ENCODE assay signal across 16 cellular contexts in the genomic region with DNA sequence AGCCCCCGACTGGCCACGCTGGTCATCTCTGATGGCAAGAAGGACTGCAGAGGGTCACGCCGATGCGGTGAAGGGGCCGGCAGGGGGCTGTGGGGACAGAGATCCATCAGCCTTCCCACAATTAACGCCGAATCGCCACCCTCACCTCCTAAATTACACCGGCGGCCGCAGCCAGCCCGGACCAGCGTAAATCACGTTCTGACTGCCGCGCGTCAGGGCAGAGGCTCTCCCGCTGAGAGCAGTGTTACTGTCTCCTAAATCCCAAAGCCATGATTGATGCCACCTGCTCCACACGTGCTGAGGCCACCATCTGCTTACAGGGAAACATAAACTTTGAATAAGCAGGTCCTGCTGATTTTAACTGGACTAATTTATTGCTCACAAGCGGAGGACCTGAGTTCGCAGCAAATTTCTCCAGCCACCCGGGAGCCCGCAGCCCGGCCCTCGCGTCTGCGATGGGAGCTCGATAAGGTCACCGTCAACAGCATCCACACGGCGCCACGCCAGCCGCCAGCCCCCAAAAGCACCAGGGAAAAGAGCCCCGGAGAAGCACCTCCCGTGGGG.
DNase-seq lines count a peak whose midpoint lies in the region; ATAC-seq and TF ChIP-seq lines count a peak whose summit lies in the region.
"Had no signal": no experiment of that assay in that cellular context is flagged by ENCODE, and none has a peak within 500 bp of the region (broad histone marks: within the 10 kb centered on the region; RNA-seq: fewer than 3 reads in every experiment).

No MANE protein-coding gene starts in this region.

- no peaks in the 10 kb centered on the region for H3K79me1 ChIP-seq in IMR-90 (ENCODE audit: low read depth in 1 of 2, low read length in 2 of 2)

- no peak overlapping the region for H2BK15ac ChIP-seq in IMR-90 (ENCODE audit: low read depth, low read length)

- no peak overlapping the region for H2BK20ac ChIP-seq in IMR-90 (ENCODE audit: low read depth, low read length)

- in situ Hi-C loops in IMR-90 (cut with MboI; ENCODE audit: low sequenced_read_pairs), result no loop called here

- intact Hi-C loops in IMR-90 (cut with micrococcal nuclease), result no loop called here

- no peaks in the 10 kb centered on the region; the same call in 1 of the 2 replicates for H3K9me3 ChIP-seq in IMR-90 (ENCODE audit: control insufficient read depth, insufficient read depth, low read length)
- H3K9me3 ChIP-seq: Caco-2, ovary had no signal

- H2BK5ac ChIP-seq in IMR-90 (ENCODE audit: low read depth, low read length, poor library complexity, severe bottlenecking), result no peak overlapping the region

- H3K56ac ChIP-seq in IMR-90 (ENCODE audit: extremely low read depth, insufficient read depth, low read length), result no peak overlapping the region

- H3K18ac ChIP-seq in IMR-90 (ENCODE audit: low read depth, low read length), result no peak overlapping the region

- no peak overlapping the region for H3K27ac Mint-ChIP-seq in chondrocyte (ENCODE audit: unreplicated experiment)
- H3K27ac Mint-ChIP-seq in nephron, result peak overlapping the region in 1 of 3 experiments; percentile 24
- H3K27ac Mint-ChIP-seq in activated CD4-positive, alpha-beta T cell treated with anti-CD3 and anti-CD28 coated beads, Interleukin-2, amount 10 ng/mL, durations not matched to agents 7 days and 5 days, result no peak overlapping the region
- H3K27ac Mint-ChIP-seq in osteocyte (ENCODE audit: unreplicated experiment), result no peak overlapping the region
- no peak overlapping the region for H3K27ac Mint-ChIP-seq in stimulated activated effector memory CD8-positive, alpha-beta T cell treated with anti-CD3 and anti-CD28 coated beads, Interleukin-12 subunit alpha, Interleukin-12 subunit beta, amount 100 ng/mL, for 72 hours

- TF ChIP-seq CTCF in IMR-90 (conservative IDR thresholded peaks at IDR 0.05; ENCODE audit: low read depth, low read length), result no peak
- TF ChIP-seq CTCF in chondrocyte (IDR thresholded peaks at IDR 0.05), result no peak
- no peak for TF ChIP-seq CTCF in nephron (IDR thresholded peaks at IDR 0.05; ENCODE audit: unreplicated experiment in 3 of 3)
- no peak for TF ChIP-seq CTCF in osteocyte (IDR thresholded peaks at IDR 0.05)

- no peak overlapping the region for H3K27ac ChIP-seq in IMR-90 (ENCODE audit: insufficient read depth, low read length)
- H3K27ac ChIP-seq: cardiac muscle cell, ovary, RWPE1 had no signal

- H3K4ac ChIP-seq in IMR-90 (ENCODE audit: low read depth, low read length), result no peak overlapping the region

- H2AFZ ChIP-seq in IMR-90 (replicated peaks; ENCODE audit: low read length, poor library complexity), result no peak overlapping the region

- no peaks in the 10 kb centered on the region for H3K9me3 Mint-ChIP-seq in chondrocyte (ENCODE audit: low read depth)
- H3K9me3 Mint-ChIP-seq in nephron, result peaks cover 5% of the 10 kb centered on the region
- no peaks in the 10 kb centered on the region for H3K9me3 Mint-ChIP-seq in activated CD4-positive, alpha-beta T cell treated with anti-CD3 and anti-CD28 coated beads, Interleukin-2, amount 10 ng/mL, durations not matched to agents 7 days and 5 days
- H3K9me3 Mint-ChIP-seq in osteocyte (ENCODE audit: unreplicated experiment), result no peaks in the 10 kb centered on the region
- H3K9me3 Mint-ChIP-seq in stimulated activated effector memory CD8-positive, alpha-beta T cell treated with anti-CD3 and anti-CD28 coated beads, Interleukin-12 subunit alpha, Interleukin-12 subunit beta, amount 100 ng/mL, for 72 hours, result no peaks in the 10 kb centered on the region
- H3K9me3 Mint-ChIP-seq: stimulated activated naive CD8-positive, alpha-beta T cell treated with anti-CD3 and anti-CD28 coated beads, Interleukin-15, amount 100 ng/mL, for 72 hours had no signal

- no peak for TF ChIP-seq RAD21 in IMR-90 (IDR thresholded peaks at IDR 0.05; ENCODE audit: low read length)

- no peak overlapping the region for H2AK5ac ChIP-seq in IMR-90 (ENCODE audit: low read depth, low read length)

- H3K27me3 ChIP-seq in IMR-90 (ENCODE audit: control insufficient read depth, insufficient read depth, low read length), result peaks cover 50% of the 10 kb centered on the region
- H3K27me3 ChIP-seq: ovary had no signal

- no peak overlapping the region for H4K5ac ChIP-seq in IMR-90 (ENCODE audit: low read depth, low read length)

- H3K36me3 ChIP-seq in IMR-90 (ENCODE audit: control insufficient read depth, insufficient read depth, low read length), result no peaks in the 10 kb centered on the region
- H3K36me3 ChIP-seq: cardiac muscle cell, ovary had no signal

- H4K91ac ChIP-seq in IMR-90 (ENCODE audit: insufficient read depth, low read depth, low read length), result no peak overlapping the region

- H3K14ac ChIP-seq in IMR-90 (replicated peaks; ENCODE audit: low read depth, low read length), result no peak overlapping the region

- peaks cover 40% of the 10 kb centered on the region for H3K27me3 Mint-ChIP-seq in chondrocyte (ENCODE audit: low read depth)
- H3K27me3 Mint-ChIP-seq in nephron (ENCODE audit: low read depth), result peaks cover 81% of the 10 kb centered on the region
- peaks cover 5% of the 10 kb centered on the region for H3K27me3 Mint-ChIP-seq in activated CD4-positive, alpha-beta T cell treated with anti-CD3 and anti-CD28 coated beads, Interleukin-2, amount 10 ng/mL, durations not matched to agents 7 days and 5 days
- H3K27me3 Mint-ChIP-seq in osteocyte (ENCODE audit: unreplicated experiment), result peaks cover 25% of the 10 kb centered on the region

- H3K4me3 ChIP-seq in IMR-90 (ENCODE audit: insufficient read depth, low read depth, low read length), result no peak overlapping the region
- H3K4me3 ChIP-seq: cardiac muscle cell, ovary had no signal

- CTCF ChIA-PET in IMR-90 (lab: Yijun Ruan, JAX), result no interaction called here
- CTCF ChIA-PET in activated CD4-positive, alpha-beta T cell treated with anti-CD3 and anti-CD28 coated beads, Interleukin-2, amount 10 ng/mL, durations not matched to agents 7 days and 5 days (lab: Charles Lee), result interaction anchor here (1.3 kb wide), 1 partner anchor 15 kb away, joined by 3 read pairs; no protein-coding TSS in a partner anchor

- peak; percentile 40 for ATAC-seq in IMR-90 (ENCODE audit: low read depth)
- no peak for ATAC-seq in stimulated activated effector memory CD8-positive, alpha-beta T cell treated with anti-CD3 and anti-CD28 coated beads, Interleukin-12 subunit alpha, Interleukin-12 subunit beta, amount 100 ng/mL, for 72 hours
- ATAC-seq: HepG2; stimulated activated naive CD8-positive, alpha-beta T cell treated with anti-CD3 and anti-CD28 coated beads, Interleukin-15, amount 100 ng/mL, for 72 hours had no signal

- POLR2A ChIA-PET in IMR-90 (lab: Charles Lee; ENCODE audit: unreplicated experiment), result no interaction called here
- POLR2A ChIA-PET in activated CD4-positive, alpha-beta T cell treated with anti-CD3 and anti-CD28 coated beads, Interleukin-2, amount 10 ng/mL, durations not matched to agents 7 days and 5 days (lab: Charles Lee), result no interaction called here

- no peak overlapping the region for H4K8ac ChIP-seq in IMR-90 (ENCODE audit: low read depth in 2 of 2, low read length in 2 of 2)

- H3K4me1 Mint-ChIP-seq in chondrocyte (ENCODE audit: low read depth) (no peaks in the 10 kb centered on the region), nephron (peaks cover 10% of the 10 kb centered on the region), osteocyte (ENCODE audit: unreplicated experiment) (no peaks in the 10 kb centered on the region)
- no peaks in the 10 kb centered on the region for H3K4me1 Mint-ChIP-seq in activated CD4-positive, alpha-beta T cell treated with anti-CD3 and anti-CD28 coated beads, Interleukin-2, amount 10 ng/mL, durations not matched to agents 7 days and 5 days
- H3K4me1 Mint-ChIP-seq in stimulated activated effector memory CD8-positive, alpha-beta T cell treated with anti-CD3 and anti-CD28 coated beads, Interleukin-12 subunit alpha, Interleukin-12 subunit beta, amount 100 ng/mL, for 72 hours, result no peaks in the 10 kb centered on the region
- H3K4me1 Mint-ChIP-seq: stimulated activated naive CD8-positive, alpha-beta T cell treated with anti-CD3 and anti-CD28 coated beads, Interleukin-15, amount 100 ng/mL, for 72 hours had no signal

- no peaks in the 10 kb centered on the region for H4K20me1 ChIP-seq in IMR-90 (ENCODE audit: insufficient read depth, low read length)

- no peak overlapping the region for H2BK120ac ChIP-seq in IMR-90 (ENCODE audit: low read depth, low read length)

- H3K23ac ChIP-seq in IMR-90 (ENCODE audit: low read depth, low read length), result no peak overlapping the region

- H3K9me1 ChIP-seq in IMR-90 (ENCODE audit: insufficient read depth, low read length), result no peaks in the 10 kb centered on the region

- H2AK9ac ChIP-seq in IMR-90 (replicated peaks; ENCODE audit: low read depth, low read length, poor library complexity), result peak overlapping the region; percentile 15

- no TSS peak for BruUV-seq in IMR-90 (replicated peaks; lab: Mats Ljungman, UMichigan)

- H3K4me1 ChIP-seq in IMR-90 (ENCODE audit: control insufficient read depth, insufficient read depth, low read length), result no peaks in the 10 kb centered on the region

- H3K9ac ChIP-seq in IMR-90 (ENCODE audit: low read depth, low read length), result no peak overlapping the region

- H3K4me2 ChIP-seq in IMR-90 (ENCODE audit: low read depth, low read length), result no peak overlapping the region

- H3K4me3 Mint-ChIP-seq in chondrocyte (ENCODE audit: unreplicated experiment) (no peak overlapping the region), nephron (peak overlapping the region; percentile 30 to 45 (median 45)), osteocyte (ENCODE audit: unreplicated experiment) (no peak overlapping the region)
- no peak overlapping the region for H3K4me3 Mint-ChIP-seq in activated CD4-positive, alpha-beta T cell treated with anti-CD3 and anti-CD28 coated beads, Interleukin-2, amount 10 ng/mL, durations not matched to agents 7 days and 5 days
- no peak overlapping the region for H3K4me3 Mint-ChIP-seq in stimulated activated effector memory CD8-positive, alpha-beta T cell treated with anti-CD3 and anti-CD28 coated beads, Interleukin-12 subunit alpha, Interleukin-12 subunit beta, amount 100 ng/mL, for 72 hours
- H3K4me3 Mint-ChIP-seq: stimulated activated naive CD8-positive, alpha-beta T cell treated with anti-CD3 and anti-CD28 coated beads, Interleukin-15, amount 100 ng/mL, for 72 hours had no signal

- 5% methylated on average over 20 of the region's 36 CpGs; no CpG with 5 or more reads in 1 of the 2 experiments for WGBS in IMR-90 (ENCODE audit: extremely low coverage in 2 of 2, insufficient read length in 1 of 2), 2 experiments

- DNase-seq in EH (ENCODE audit: low read depth), result peak; percentile 8
- DNase-seq in IMR-90, result peak; percentile 2
- DNase-seq in chondrocyte (ENCODE audit: low spot score), result peak; percentile 75
- no peak for DNase-seq in activated CD4-positive, alpha-beta T cell treated with anti-CD3 and anti-CD28 coated beads, Interleukin-2, amount 10 ng/mL, durations not matched to agents 7 days and 5 days
- no peak for DNase-seq in osteocyte (ENCODE audit: extremely low spot score, unreplicated experiment)
- no peak for DNase-seq in stimulated activated effector memory CD8-positive, alpha-beta T cell treated with anti-CD3 and anti-CD28 coated beads, Interleukin-12 subunit alpha, Interleukin-12 subunit beta, amount 100 ng/mL, for 72 hours (ENCODE audit: low spot score in 2 of 2)
- no peak for DNase-seq in EL
- DNase-seq: Caco-2; NCI-H1694 treated with DMSO at 0.1 percent for 48 hours; stimulated activated CD4-positive, alpha-beta T cell treated with anti-CD3 and anti-CD28 coated beads, Interleukin-2, amount 100 ng/mL, for 24 hours; stimulated activated naive CD8-positive, alpha-beta T cell treated with anti-CD3 and anti-CD28 coated beads, Interleukin-15, amount 100 ng/mL, for 72 hours had no signal

- H3K36me3 Mint-ChIP-seq in chondrocyte (ENCODE audit: low read depth), result no peaks in the 10 kb centered on the region
- H3K36me3 Mint-ChIP-seq in nephron (ENCODE audit: low read depth), result no peaks in the 10 kb centered on the region
- H3K36me3 Mint-ChIP-seq in activated CD4-positive, alpha-beta T cell treated with anti-CD3 and anti-CD28 coated beads, Interleukin-2, amount 10 ng/mL, durations not matched to agents 7 days and 5 days (ENCODE audit: low read depth), result no peaks in the 10 kb centered on the region
- no peaks in the 10 kb centered on the region for H3K36me3 Mint-ChIP-seq in osteocyte (ENCODE audit: unreplicated experiment)
- H3K36me3 Mint-ChIP-seq in stimulated activated effector memory CD8-positive, alpha-beta T cell treated with anti-CD3 and anti-CD28 coated beads, Interleukin-12 subunit alpha, Interleukin-12 subunit beta, amount 100 ng/mL, for 72 hours, result no peaks in the 10 kb centered on the region

- no peak for TF ChIP-seq POLR2A in IMR-90 (IDR thresholded peaks at IDR 0.05; ENCODE audit: low read depth, low read length)

- dilution Hi-C loops in IMR-90 (cut with HindIII; ENCODE audit: low sequenced_read_pairs, unreplicated experiment), result no loop called here

Comparison
In these comparisons a context has a peak if more than half of its experiments do, and no peak if none do; other contexts are left out.
1. DNase-seq: peak in EH (single experiment), IMR-90 (single experiment) and chondrocyte (single experiment); none in activated CD4-positive, alpha-beta T cell treated with anti-CD3 and anti-CD28 coated beads, Interleukin-2, amount 10 ng/mL, durations not matched to agents 7 days and 5 days (single experiment), osteocyte (single experiment), stimulated activated effector memory CD8-positive, alpha-beta T cell treated with anti-CD3 and anti-CD28 coated beads, Interleukin-12 subunit alpha, Interleukin-12 subunit beta, amount 100 ng/mL, for 72 hours (0 of 2) and EL (single experiment).
2. H3K4me3 Mint-ChIP-seq: peak in nephron (3 of 3); none in chondrocyte (single experiment), activated CD4-positive, alpha-beta T cell treated with anti-CD3 and anti-CD28 coated beads, Interleukin-2, amount 10 ng/mL, durations not matched to agents 7 days and 5 days (single experiment), osteocyte (single experiment) and stimulated activated effector memory CD8-positive, alpha-beta T cell treated with anti-CD3 and anti-CD28 coated beads, Interleukin-12 subunit alpha, Interleukin-12 subunit beta, amount 100 ng/mL, for 72 hours (single experiment).